11 cellular contexts compared by ENCODE assay signal in genomic region chr1:174976436-174977107, GRCh38. TPM values are rescaled to one million over a fixed set of nuclear protein-coding genes. Genes with fewer than 3 reads are reported as not detected.
DNase-seq lines count a peak whose midpoint lies in the region; ATAC-seq and TF ChIP-seq lines count a peak whose summit lies in the region.
"Had no signal": no experiment of that assay in that cellular context is flagged by ENCODE, and none has a peak within 500 bp of the region (broad histone marks: within the 10 kb centered on the region; RNA-seq: fewer than 3 reads in every experiment).

No MANE protein-coding gene starts in this region.

- peak in 3 of 4 donors; percentile 56 to 71 (median 59) for ATAC-seq in psoas muscle

- H3K4me1 ChIP-seq in GM23248 (ENCODE audit: insufficient read depth) (peaks cover 15% of the 10 kb centered on the region), esophagus (ENCODE audit: control insufficient read depth in 2 of 2, insufficient read depth in 2 of 2, low read length in 1 of 2) (peaks cover 0 to 3% of the 10 kb centered on the region in 2 donors), psoas muscle (no peaks in the 10 kb centered on the region)

- peaks cover 20% of the 10 kb centered on the region for H3F3A ChIP-seq in GM23248 (ENCODE audit: insufficient read depth)

- H3K4me2 ChIP-seq in GM23248 (ENCODE audit: unreplicated experiment), result peak overlapping the region; percentile 36

- in situ Hi-C loops in GM23248 (cut with MboI), result loop anchor here (10.0 to 25.0 kb wide), 2 partner anchors 202 to 714 kb away; no protein-coding TSS in a partner anchor
- in situ Hi-C loops in G401 (cut with HindIII; ENCODE audit: low sequenced_read_pairs), result no loop called here

- DNase-seq in GM23248, result peak; percentile 82
- peak; percentile 58 for DNase-seq in RPMI7951 (ENCODE audit: low read depth)
- peak in 1 of 2 donors; percentile 13 for DNase-seq in psoas muscle
- DNase-seq in amygdala (lab: John Stamatoyannopoulos, UW), result no peak
- no peak for DNase-seq in nephron progenitor cell
- no peak for DNase-seq in CD14-positive monocyte (ENCODE audit: low spot score)
- no peak for DNase-seq in G401 (ENCODE audit: low spot score)
- DNase-seq: NCI-H1930, SW 1271 had no signal

- H3K4me3 Mint-ChIP-seq in nephron progenitor cell, result no peak overlapping the region
- H3K4me3 Mint-ChIP-seq in CD14-positive monocyte, result no peak overlapping the region
- H3K4me3 Mint-ChIP-seq: memory B cell had no signal

- H3K36me3 Mint-ChIP-seq in nephron progenitor cell (ENCODE audit: low read depth) (no peaks in the 10 kb centered on the region), CD14-positive monocyte (peaks cover 60 to 83% of the 10 kb centered on the region in 2 donors)

- H4K20me1 ChIP-seq in GM23248 (ENCODE audit: insufficient read depth), result no peaks in the 10 kb centered on the region

- H3K27me3 Mint-ChIP-seq in nephron progenitor cell (ENCODE audit: low read depth, poor library complexity) (no peaks in the 10 kb centered on the region), CD14-positive monocyte (ENCODE audit: low read depth in 3 of 3) (no peaks in the 10 kb centered on the region)
- H3K27me3 Mint-ChIP-seq: memory B cell had no signal

- no peaks in the 10 kb centered on the region for H3K9me2 ChIP-seq in GM23248 (ENCODE audit: insufficient read depth)

- peak overlapping the region; percentile 35 for H3K27ac ChIP-seq in GM23248
- peak overlapping the region; percentile 31 to 52 for H3K27ac ChIP-seq in esophagus (ENCODE audit: low read depth in 2 of 2, low read length in 1 of 2)
- no peak overlapping the region for H3K27ac ChIP-seq in psoas muscle

- intact Hi-C loops in psoas muscle (cut with DNase I), result no loop called here
- intact Hi-C loops in CD14-positive monocyte (cut with micrococcal nuclease), result loop anchor here in 1 of 2 donors (10.0 kb wide), 1 partner anchor 52 kb away; no protein-coding TSS in a partner anchor

- no peak overlapping the region for H3K4me3 ChIP-seq in GM23248
- H3K4me3 ChIP-seq in esophagus (ENCODE audit: low read depth in 1 of 2, low read length in 2 of 2), result no peak overlapping the region
- H3K4me3 ChIP-seq in psoas muscle, result no peak overlapping the region

- no peak overlapping the region for H3K9ac ChIP-seq in GM23248

- H2AFZ ChIP-seq in GM23248, result peak overlapping the region; percentile 43

- H3K4me1 Mint-ChIP-seq in nephron progenitor cell (peaks cover 5% of the 10 kb centered on the region), CD14-positive monocyte (peaks cover 13% of the 10 kb centered on the region)

- no peak overlapping the region for H3K27ac Mint-ChIP-seq in nephron progenitor cell
- H3K27ac Mint-ChIP-seq in CD14-positive monocyte, result peak overlapping the region in 2 of 7 donors; percentile 58 to 63

- WGBS in GM23248 (ENCODE audit: low coverage in 1 of 2, low lambda C conversion rate in 2 of 2, missing lambda C conversion rate in 2 of 2), 2 experiments, result 29 to 30% methylated on average over 4 of the region's 4 CpGs
- 69 to 76% methylated on average over 4 of the region's 4 CpGs for WGBS in esophagus, 2 donors
- 78 to 81% (median 81%) methylated on average over 4 of the region's 4 CpGs for WGBS in psoas muscle, 3 donors

- H3K79me2 ChIP-seq in GM23248 (ENCODE audit: insufficient read depth), result no peaks in the 10 kb centered on the region

- no peaks in the 10 kb centered on the region for H3K9me3 Mint-ChIP-seq in nephron progenitor cell
- no peaks in the 10 kb centered on the region for H3K9me3 Mint-ChIP-seq in CD14-positive monocyte
- H3K9me3 Mint-ChIP-seq: memory B cell had no signal

- H3K36me3 ChIP-seq in GM23248 (ENCODE audit: low read depth), result no peaks in the 10 kb centered on the region
- peaks cover 5 to 9% of the 10 kb centered on the region in 2 donors for H3K36me3 ChIP-seq in esophagus (ENCODE audit: control insufficient read depth in 2 of 2, insufficient read depth in 2 of 2, low read length in 1 of 2)
- H3K36me3 ChIP-seq in psoas muscle (ENCODE audit: insufficient read depth in 1 of 2, low read depth in 1 of 2), result peaks cover 0 to 14% of the 10 kb centered on the region in 2 donors

- TF ChIP-seq CTCF in psoas muscle (IDR thresholded peaks at IDR 0.05) (no peak), nephron progenitor cell (IDR thresholded peaks at IDR 0.05) (no peak), CD14-positive monocyte (IDR thresholded peaks at IDR 0.05) (no peak)

- no peaks in the 10 kb centered on the region for H3K9me3 ChIP-seq in GM23248 (ENCODE audit: low read depth)
- no peaks in the 10 kb centered on the region for H3K9me3 ChIP-seq in esophagus (ENCODE audit: control insufficient read depth in 2 of 2, insufficient read depth in 1 of 2, low read depth in 1 of 2, low read length in 1 of 2)
- H3K9me3 ChIP-seq in psoas muscle, result no peaks in the 10 kb centered on the region

- H3K27me3 ChIP-seq in GM23248 (replicated peaks; ENCODE audit: insufficient read depth) (no peaks in the 10 kb centered on the region), esophagus (ENCODE audit: control insufficient read depth in 1 of 2, insufficient read depth in 2 of 2, low read length in 2 of 2) (no peaks in the 10 kb centered on the region), psoas muscle (ENCODE audit: insufficient read depth in 3 of 3, low read length in 2 of 3) (no peaks in the 10 kb centered on the region)

RNA-seq across cellular contexts. Expression of gene CACYBP, which starts 23.2 kb away (rescaled TPM):
- 71.3 and 84.8 TPM in 2 replicates for total RNA-seq in GM23248 (2014; rRNA removed; shearing (Covaris generic))
- polyA plus RNA-seq in GM23248 (2016; fragmentation: Nextera tagmentation; extraction: Ambion mirVana), result 165 and 195 TPM in 2 replicates
- total RNA-seq in RPMI7951 (2014; rRNA removed; shearing (Covaris generic)), result 258 and 530 TPM in 2 replicates
- 10 to 100 TPM; 24.2 to 66.8 TPM for polyA plus RNA-seq in esophagus
- total RNA-seq in psoas muscle, result 100 to 1,000 TPM in 1 of 4 donors, 10 to 100 TPM in 3; 69.4 to 113 (median 77.2) TPM
- polyA plus RNA-seq in psoas muscle, result 100 to 1,000 TPM in 2 of 3 donors, 10 to 100 TPM in 1; 94.3 to 260 (median 156) TPM
- 10 to 100 TPM; 74.8 to 86.9 TPM for polyA plus RNA-seq in CD14-positive monocyte
- 589 and 1,389 TPM in 2 replicates for total RNA-seq in G401 (2014; rRNA removed; shearing (Covaris generic))

RNA-seq across cellular contexts. Expression of gene MRPS14, which starts 46.7 kb away (rescaled TPM):
- total RNA-seq in GM23248 (2014; rRNA removed; shearing (Covaris generic)), result 7.5 and 19.6 TPM in 2 replicates
- 62.7 and 63.7 TPM in 2 replicates for polyA plus RNA-seq in GM23248 (2016; fragmentation: Nextera tagmentation; extraction: Ambion mirVana)
- 27.8 and 43.1 TPM in 2 replicates for total RNA-seq in RPMI7951 (2014; rRNA removed; shearing (Covaris generic))
- 10 to 100 TPM in 1 of 2 donors, 1 to 10 TPM in 1; 6.7 to 21.2 TPM for polyA plus RNA-seq in esophagus
- total RNA-seq in psoas muscle, result 10 to 100 TPM; 21.6 to 27.4 (median 24.3) TPM
- polyA plus RNA-seq in psoas muscle, result 10 to 100 TPM; 21.8 to 40.7 (median 29.6) TPM
- polyA plus RNA-seq in CD14-positive monocyte, result 10 to 100 TPM; 48.1 to 53.2 TPM
- total RNA-seq in G401 (2014; rRNA removed; shearing (Covaris generic)), result 24.9 and 30.1 TPM in 2 replicates

Comparison
In these comparisons a context has a peak if more than half of its experiments do, and no peak if none do; other contexts are left out.
1. DNase-seq: peak in GM23248 (single experiment) and RPMI7951 (single experiment); none in amygdala (0 of 56), nephron progenitor cell (single experiment), CD14-positive monocyte (single experiment) and G401 (single experiment).